ENCODE assay signal across 12 cellular contexts in genomic region chr22:39184586-39185577, GRCh38. TPM values are rescaled to one million over a fixed set of nuclear protein-coding genes. Genes with fewer than 3 reads are reported as not detected.
A peak's percentile ranks its signal among the peaks of the same experiment; 100 is the strongest.
DNase-seq lines count a peak whose midpoint lies in the region; ATAC-seq, FAIRE-seq and TF ChIP-seq lines count a peak whose summit lies in the region.
"Had no signal": no experiment of that assay in that cellular context is flagged by ENCODE, and none has a peak within 500 bp of the region (broad histone marks: within the 10 kb centered on the region; RNA-seq: fewer than 3 reads in every experiment).

No MANE protein-coding gene starts in this region.

- TF ChIP-seq POLR2A in thyroid gland (IDR thresholded peaks at IDR 0.05): no peak

- H3K9me3 ChIP-seq in esophagus (ENCODE audit: control insufficient read depth in 2 of 2, insufficient read depth in 1 of 2, low read depth in 1 of 2, low read length in 1 of 2) (peaks cover 7% of the 10 kb centered on the region in 2 donors), lung (ENCODE audit: control insufficient read depth in 2 of 2, insufficient read depth in 1 of 2, low read length in 1 of 2) (peaks cover 0 to 5% of the 10 kb centered on the region in 2 donors), thyroid gland (no peaks in the 10 kb centered on the region)

- no peak overlapping the region for H3K4me3 ChIP-seq in esophagus (ENCODE audit: low read depth in 1 of 2, low read length in 2 of 2)
- H3K4me3 ChIP-seq in lung: no peak overlapping the region
- no peak overlapping the region for H3K4me3 ChIP-seq in thyroid gland (replicated peaks in 1 of 3)
- H3K4me3 ChIP-seq: HAP-1 had no signal

- peak; percentile 92 for DNase-seq in RCC 7860 (ENCODE audit: low spot score)
- no peak for DNase-seq in lung (ENCODE audit: low spot score)
- DNase-seq in thyroid gland: no peak
- DNase-seq in amniotic stem cell (lab: John Stamatoyannopoulos, UW): no peak
- DNase-seq in NCI-H2171 (lab: John Stamatoyannopoulos, UW): no peak
- DNase-seq in activated CD8-positive, alpha-beta memory T cell treated with anti-CD3 and anti-CD28 coated beads for 24 hours: no peak
- DNase-seq: activated T-cell treated with anti-CD3 and anti-CD28 coated beads, Interleukin-2, amount 50 U/mL, for 1 hour; CD4-positive, alpha-beta T cell; RPMI8226 had no signal

- intact Hi-C loops in thyroid gland (cut with DNase I): no loop called here

- TF ChIP-seq CTCF in lung (IDR thresholded peaks at IDR 0.05; ENCODE audit: control extremely low read depth, extremely low read depth) (no peak), thyroid gland (IDR thresholded peaks at IDR 0.05) (no peak)

- H3K27ac ChIP-seq in esophagus (ENCODE audit: low read depth in 2 of 2, low read length in 1 of 2): peak overlapping the region; percentile 14 to 26
- peak overlapping the region; percentile 78 to 90 for H3K27ac ChIP-seq in lung (ENCODE audit: low read depth in 1 of 2, low read length in 1 of 2)
- peak overlapping the region in 2 of 3 donors; percentile 52 to 68 for H3K27ac ChIP-seq in thyroid gland

- ATAC-seq in lung (ENCODE audit: insufficient read depth, low FRiP score) (peak; percentile 6), GM21825 (IDR thresholded peaks at IDR 0.05; ENCODE audit: unreplicated experiment) (no peak)

- peaks cover 0 to 3% of the 10 kb centered on the region in 2 donors for H3K4me1 ChIP-seq in esophagus (ENCODE audit: control insufficient read depth in 2 of 2, insufficient read depth in 2 of 2, low read length in 1 of 2)
- H3K4me1 ChIP-seq in lung (ENCODE audit: control insufficient read depth in 2 of 2, insufficient read depth in 2 of 2, low read length in 2 of 2): peaks cover 0 to 7% of the 10 kb centered on the region in 2 donors
- no peaks in the 10 kb centered on the region for H3K4me1 ChIP-seq in thyroid gland
- H3K4me1 ChIP-seq: HAP-1 had no signal

- FAIRE-seq in RCC 7860 (lab: Jason Lieb, UNC): peak; percentile 82

- H3K27me3 ChIP-seq in esophagus (ENCODE audit: control insufficient read depth in 1 of 2, insufficient read depth in 2 of 2, low read length in 2 of 2) (no peaks in the 10 kb centered on the region), lung (ENCODE audit: control insufficient read depth, insufficient read depth) (no peaks in the 10 kb centered on the region), thyroid gland (no peaks in the 10 kb centered on the region)

- H3K36me3 ChIP-seq in esophagus (ENCODE audit: control insufficient read depth in 2 of 2, insufficient read depth in 2 of 2, low read length in 1 of 2): no peaks in the 10 kb centered on the region
- no peaks in the 10 kb centered on the region for H3K36me3 ChIP-seq in lung (ENCODE audit: control insufficient read depth in 2 of 2, insufficient read depth in 2 of 2, low read length in 2 of 2)
- H3K36me3 ChIP-seq in thyroid gland: no peaks in the 10 kb centered on the region
- H3K36me3 ChIP-seq: HAP-1 had no signal

- WGBS in esophagus, 2 donors: 72 to 75% methylated on average over 23 of the region's 23 CpGs
- WGBS in lung, 2 donors: 59 to 64% methylated on average over 23 of the region's 23 CpGs
- WGBS in thyroid gland, 2 donors: 81 to 83% methylated on average over 23 of the region's 23 CpGs

RNA-seq across cellular contexts. Expression of gene CBX7, which starts 32.4 kb away (rescaled TPM):
- polyA plus RNA-seq in esophagus (10 to 100 TPM; 12.2 to 19.1 TPM), lung (10 to 100 TPM; 18.9 to 27.8 TPM)
- total RNA-seq in lung (10 to 100 TPM; 18.1 to 22.9 TPM), thyroid gland (10 to 100 TPM; 49.2 to 88.0 (median 61.9) TPM)

RNA-seq across cellular contexts. Expression of gene PDGFB, which starts 59.9 kb away (rescaled TPM):
- polyA plus RNA-seq in esophagus (1 to 10 TPM; 1.2 to 1.8 TPM), lung (10 to 100 TPM in 1 of 2 donors, 1 to 10 TPM in 1; 9.8 to 56.7 TPM)
- total RNA-seq in lung (10 to 100 TPM; 19.7 to 39.4 TPM), thyroid gland (10 to 100 TPM in 1 of 4 donors, 1 to 10 TPM in 3; 3.6 to 10.5 (median 3.9) TPM)

Comparison
In these comparisons a context has a peak if more than half of its experiments do, and no peak if none do; other contexts are left out.
1. H3K27ac ChIP-seq: peak in every context shown above with its lines; median percentile 84 in lung; 60 in thyroid gland; 20 in esophagus.